Comparison of ENCODE assay signal across 2 cellular contexts in genomic region chr13:83162493-83162892, GRCh38.
A peak's percentile ranks its signal among the peaks of the same experiment; 100 is the strongest.
TF ChIP-seq lines count a peak whose summit lies in the region.

No MANE protein-coding gene starts in this region.

TF ChIP-seq in K562, 482 proteins besides CTCF, POLR2A, EP300 and RAD21:
- 0 out of 2 replicates have a peak, but pooled peaks have one; percentile 2 for TF ChIP-seq SPI1 (IDR thresholded peaks at IDR 0.05; ENCODE audit: borderline replicate concordance, low read depth, low read length)
- TF ChIP-seq LEF1 (IDR thresholded peaks at IDR 0.05): no peak

TF ChIP-seq in HEK293T, 16 proteins besides CTCF, POLR2A, EP300 and RAD21:
- TF ChIP-seq NFRKB (IDR thresholded peaks at IDR 0.05) (no peak), FOXK2 (IDR thresholded peaks at IDR 0.05) (no peak)
